Comparison of ENCODE assay signal across 26 cellular contexts in genomic region chr22:47996446-47996857, GRCh38.
DNase-seq lines count a peak whose midpoint lies in the region; ATAC-seq and TF ChIP-seq lines count a peak whose summit lies in the region.
"Had no signal": no experiment of that assay in that cellular context is flagged by ENCODE, and none has a peak within 500 bp of the region (broad histone marks: within the 10 kb centered on the region; RNA-seq: fewer than 3 reads in every experiment).

No MANE protein-coding gene starts in this region.

- no peaks in the 10 kb centered on the region for H3K36me3 ChIP-seq in DOHH2 (ENCODE audit: control insufficient read depth, low read length)
- H3K36me3 ChIP-seq in thyroid gland = no peaks in the 10 kb centered on the region
- H3K36me3 ChIP-seq: adrenal gland, right lobe of liver, suprapubic skin, WERI-Rb-1 had no signal

- H3K4me3 ChIP-seq in DOHH2 (ENCODE audit: low read length) (no peak overlapping the region), thyroid gland (replicated peaks in 1 of 3) (no peak overlapping the region)
- H3K4me3 ChIP-seq: adrenal gland, right lobe of liver, suprapubic skin had no signal

- no peak overlapping the region for H3K27ac ChIP-seq in DOHH2 (ENCODE audit: low read depth, low read length)
- no peak overlapping the region for H3K27ac ChIP-seq in thyroid gland
- H3K27ac ChIP-seq: adrenal gland, right lobe of liver, suprapubic skin, WERI-Rb-1 had no signal

- intact Hi-C loops in thyroid gland (cut with DNase I) = no loop called here

- no peaks in the 10 kb centered on the region for H3K9me2 ChIP-seq in DOHH2 (replicated peaks; ENCODE audit: control insufficient read depth, low read length)

- H3K27ac Mint-ChIP-seq in IgD-negative memory B cell = peak overlapping the region; percentile 4 to 31 (median 9)
- H3K27ac Mint-ChIP-seq in central memory CD8-positive, alpha-beta T cell (ENCODE audit: low read depth) = peak overlapping the region; percentile 79
- H3K27ac Mint-ChIP-seq: activated CD4-positive, alpha-beta memory T cell treated with anti-CD3 and anti-CD28 coated beads for 36 hours; dendritic cell treated with granulocyte-macrophage colony-stimulating factor and Interleukin-4, amounts not matched to agents 40 ng/mL and 50 ng/mL, for 4 days; natural killer cell treated with Interleukin-12 subunit alpha and Interleukin-12 subunit beta and Interleukin-15 and Interleukin-18, amount 100 ng/mL, for 72 hours; T-helper 1 cell treated with Interleukin-12 subunit alpha and Interleukin-12 subunit beta and Interleukin-4 antibody, amounts not matched to agents 30 μg/mL and 1 μg/mL, for 36 hours had no signal

- TF ChIP-seq POLR2A in thyroid gland (IDR thresholded peaks at IDR 0.05) = no peak

- H3F3A ChIP-seq in DOHH2 (ENCODE audit: control insufficient read depth, insufficient read depth) = no peaks in the 10 kb centered on the region

- H3K4me3 Mint-ChIP-seq in IgD-negative memory B cell = peak overlapping the region in 1 of 4 donors; percentile 3
- no peak overlapping the region for H3K4me3 Mint-ChIP-seq in central memory CD8-positive, alpha-beta T cell
- H3K4me3 Mint-ChIP-seq: activated CD4-positive, alpha-beta memory T cell treated with anti-CD3 and anti-CD28 coated beads for 36 hours; dendritic cell treated with granulocyte-macrophage colony-stimulating factor and Interleukin-4, amounts not matched to agents 40 ng/mL and 50 ng/mL, for 4 days; natural killer cell treated with Interleukin-12 subunit alpha and Interleukin-12 subunit beta and Interleukin-15 and Interleukin-18, amount 100 ng/mL, for 72 hours; T-helper 1 cell treated with Interleukin-12 subunit alpha and Interleukin-12 subunit beta and Interleukin-4 antibody, amounts not matched to agents 30 μg/mL and 1 μg/mL, for 36 hours had no signal

- H4K20me1 ChIP-seq in DOHH2 (ENCODE audit: control insufficient read depth, insufficient read depth, low read depth, low read length) = no peaks in the 10 kb centered on the region

- H3K79me2 ChIP-seq in DOHH2 (ENCODE audit: control insufficient read depth, low read length) = no peaks in the 10 kb centered on the region

- peaks cover 0 to 3% (median 0%) of the 10 kb centered on the region in 3 donors for H3K9me3 Mint-ChIP-seq in IgD-negative memory B cell
- H3K9me3 Mint-ChIP-seq in central memory CD8-positive, alpha-beta T cell = no peaks in the 10 kb centered on the region
- H3K9me3 Mint-ChIP-seq: activated CD4-positive, alpha-beta memory T cell treated with anti-CD3 and anti-CD28 coated beads for 36 hours; dendritic cell treated with granulocyte-macrophage colony-stimulating factor and Interleukin-4, amounts not matched to agents 40 ng/mL and 50 ng/mL, for 4 days; natural killer cell treated with Interleukin-12 subunit alpha and Interleukin-12 subunit beta and Interleukin-15 and Interleukin-18, amount 100 ng/mL, for 72 hours; T-helper 1 cell treated with Interleukin-12 subunit alpha and Interleukin-12 subunit beta and Interleukin-4 antibody, amounts not matched to agents 30 μg/mL and 1 μg/mL, for 36 hours had no signal

- TF ChIP-seq CTCF in DOHH2 (IDR thresholded peaks at IDR 0.05; ENCODE audit: low read depth, low read length, poor library complexity, severe bottlenecking) (no peak), omental fat pad (IDR thresholded peaks at IDR 0.05) (no peak), thyroid gland (IDR thresholded peaks at IDR 0.05) (no peak)

- no peak for DNase-seq in central memory CD8-positive, alpha-beta T cell (ENCODE audit: low spot score in 2 of 2)
- DNase-seq in NCI-H82 treated with DMSO at 0.1 percent for 48 hours (lab: John Stamatoyannopoulos, UW; ENCODE audit: unreplicated experiment) = no peak
- no peak for DNase-seq in hypothalamus (lab: John Stamatoyannopoulos, UW)
- DNase-seq in omental fat pad (ENCODE audit: low spot score) = no peak
- DNase-seq in thyroid gland = no peak
- DNase-seq: activated CD4-positive, alpha-beta memory T cell treated with anti-CD3 and anti-CD28 coated beads for 36 hours; activated gamma-delta T cell; adrenal gland; C1 segment of cervical spinal cord; DMS 273 treated with DMSO at 0.1 percent for 48 hours; GDM1; NCI-H1048; NCI-H2081 treated with DMSO at 0.1 percent for 48 hours; NCI-H524; OCI-M1; right lobe of liver; SHP77; stimulated activated CD4-positive, alpha-beta T cell treated with anti-CD3 and anti-CD28 coated beads, Interleukin-15, amount 100 ng/mL, for 24 hours; WERI-Rb-1 had no signal

- H3K27me3 ChIP-seq in DOHH2 (ENCODE audit: control insufficient read depth, low read length) = no peaks in the 10 kb centered on the region
- H3K27me3 ChIP-seq in thyroid gland = no peaks in the 10 kb centered on the region
- H3K27me3 ChIP-seq: adrenal gland, right lobe of liver, suprapubic skin had no signal

- no peaks in the 10 kb centered on the region for H3K9me3 ChIP-seq in DOHH2 (ENCODE audit: control insufficient read depth, insufficient read depth, low read length)
- no peaks in the 10 kb centered on the region for H3K9me3 ChIP-seq in thyroid gland
- H3K9me3 ChIP-seq: adrenal gland, right lobe of liver, suprapubic skin had no signal

- no peaks in the 10 kb centered on the region for H3K36me3 Mint-ChIP-seq in IgD-negative memory B cell
- no peaks in the 10 kb centered on the region for H3K36me3 Mint-ChIP-seq in central memory CD8-positive, alpha-beta T cell (ENCODE audit: insufficient read depth)
- H3K36me3 Mint-ChIP-seq: activated CD4-positive, alpha-beta memory T cell treated with anti-CD3 and anti-CD28 coated beads for 36 hours; natural killer cell treated with Interleukin-12 subunit alpha and Interleukin-12 subunit beta and Interleukin-15 and Interleukin-18, amount 100 ng/mL, for 72 hours had no signal

- peaks cover 17% of the 10 kb centered on the region for H3K4me1 ChIP-seq in DOHH2 (ENCODE audit: control insufficient read depth, low read length)
- no peaks in the 10 kb centered on the region for H3K4me1 ChIP-seq in thyroid gland
- H3K4me1 ChIP-seq: adrenal gland, right lobe of liver, suprapubic skin had no signal

- ATAC-seq in GM19324 (IDR thresholded peaks at IDR 0.05; ENCODE audit: low FRiP score, unreplicated experiment) (peak; percentile 64), omental fat pad (ENCODE audit: low FRiP score) (no peak)
- ATAC-seq in central memory CD8-positive, alpha-beta T cell (replicated peaks; ENCODE audit: extremely low read depth, poor library complexity, severe bottlenecking) = no peak
- ATAC-seq: right lobe of liver had no signal

- WGBS in thyroid gland, 2 donors = 87 to 90% methylated on average over 3 to 5 of the region's 8 CpGs

- H3K4me1 Mint-ChIP-seq in IgD-negative memory B cell = peaks cover 4 to 8% (median 6%) of the 10 kb centered on the region in 3 donors
- H3K4me1 Mint-ChIP-seq in central memory CD8-positive, alpha-beta T cell = no peaks in the 10 kb centered on the region

- peaks cover 4% of the 10 kb centered on the region for H3K27me3 Mint-ChIP-seq in IgD-negative memory B cell
- H3K27me3 Mint-ChIP-seq in central memory CD8-positive, alpha-beta T cell = peaks cover 6% of the 10 kb centered on the region
- H3K27me3 Mint-ChIP-seq: dendritic cell treated with granulocyte-macrophage colony-stimulating factor and Interleukin-4, amounts not matched to agents 40 ng/mL and 50 ng/mL, for 4 days had no signal

- peak overlapping the region; percentile 16 for H3K4me2 ChIP-seq in DOHH2 (ENCODE audit: low read length)
